Comparison of ENCODE assay signal across 12 cellular contexts in the genomic region with DNA sequence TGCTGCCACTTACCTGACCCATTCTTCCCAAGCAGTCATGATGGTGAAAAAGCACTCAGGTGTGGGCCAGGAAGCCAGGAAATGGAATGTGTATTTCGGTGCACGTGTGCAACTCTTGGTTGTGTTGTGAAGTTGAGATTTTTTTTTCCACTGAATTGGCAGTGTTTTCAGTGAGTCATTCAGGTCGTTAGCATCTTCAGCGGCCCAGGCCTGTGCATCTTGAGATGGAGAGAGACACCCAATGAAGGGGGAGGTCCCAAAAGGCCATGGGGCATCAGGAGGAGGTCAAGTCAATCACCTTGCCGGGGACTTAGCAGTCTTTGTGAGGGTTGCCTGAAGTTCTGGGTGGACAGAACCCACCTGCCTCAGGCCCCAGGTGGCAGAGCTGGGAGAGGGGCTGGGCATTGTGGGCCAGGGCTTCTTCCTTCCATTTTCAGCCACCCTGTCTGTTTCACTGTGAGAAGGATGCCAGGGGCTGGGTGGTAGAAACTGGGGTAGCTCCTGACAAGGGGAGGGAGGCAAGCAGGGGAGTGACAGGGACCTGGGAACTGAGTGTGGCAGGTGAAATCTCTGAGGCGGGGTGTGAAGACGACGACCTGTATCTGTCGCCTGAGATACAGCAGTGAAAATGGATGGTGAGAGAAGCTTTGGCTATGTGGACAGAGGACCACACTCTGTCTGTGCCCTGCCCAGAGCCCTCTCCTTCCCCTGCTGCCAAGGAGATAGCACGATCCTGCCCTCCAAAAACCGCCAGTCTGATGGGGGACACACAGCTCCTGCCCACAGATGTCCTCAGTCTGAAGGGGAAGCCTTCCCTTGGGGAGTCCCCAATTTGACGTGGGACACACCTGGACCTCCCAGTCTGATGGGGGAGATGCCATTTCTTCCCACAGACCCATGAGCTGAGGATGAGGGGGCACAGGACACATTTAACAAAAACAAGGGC. TPM values are rescaled to one million over a fixed set of nuclear protein-coding genes. Genes with fewer than 3 reads are reported as not detected.
DNase-seq lines count a peak whose midpoint lies in the region; ATAC-seq and TF ChIP-seq lines count a peak whose summit lies in the region.
"Had no signal": no experiment of that assay in that cellular context is flagged by ENCODE, and none has a peak within 500 bp of the region (broad histone marks: within the 10 kb centered on the region; RNA-seq: fewer than 3 reads in every experiment).

No MANE protein-coding gene starts in this region.

- peak; percentile 10 for ATAC-seq in effector memory CD8-positive, alpha-beta T cell (replicated peaks)
- ATAC-seq in stimulated activated naive B cell treated with anti-CD40 and anti-IgM and Interleukin-4, amounts not matched to agents 10 μg/mL and 1 μg/mL and 100 μg/mL, for 72 hours (replicated peaks): peak; percentile 34 to 35
- ATAC-seq: left lung had no signal

- peak overlapping the region; percentile 95 to 96 for H3K27ac Mint-ChIP-seq in effector memory CD8-positive, alpha-beta T cell
- H3K27ac Mint-ChIP-seq in stimulated activated naive B cell treated with anti-CD40 and anti-IgM and Interleukin-4, amounts not matched to agents 10 μg/mL and 1 μg/mL and 100 μg/mL, for 72 hours: peak overlapping the region; percentile 85

- no peaks in the 10 kb centered on the region for H3K27me3 ChIP-seq in BE2C
- H3K27me3 ChIP-seq in tibial artery: no peaks in the 10 kb centered on the region
- H3K27me3 ChIP-seq: left lung had no signal

- H3K4me1 ChIP-seq in BE2C: peaks cover 29% of the 10 kb centered on the region
- peaks cover 0 to 13% (median 3%) of the 10 kb centered on the region in 4 donors for H3K4me1 ChIP-seq in tibial artery

- peak; percentile 75 for DNase-seq in NK-92 treated with Interleukin-12 subunit alpha and Interleukin-12 subunit beta, amount 100 ng/mL, for 24 hours (lab: John Stamatoyannopoulos, UW)
- DNase-seq in NK-92 (lab: John Stamatoyannopoulos, UW; ENCODE audit: unreplicated experiment): no peak
- DNase-seq in activated CD4-positive, alpha-beta T cell treated with anti-CD3 and anti-CD28 coated beads, Interleukin-2, amount 50 U/mL, for 48 hours: peak; percentile 71 to 76
- DNase-seq in effector memory CD8-positive, alpha-beta T cell: no peak
- DNase-seq in stimulated activated naive B cell treated with anti-CD40 and anti-IgM and Interleukin-4, amounts not matched to agents 10 μg/mL and 1 μg/mL and 100 μg/mL, for 72 hours: no peak
- no peak for DNase-seq in middle frontal gyrus (ENCODE audit: extremely low spot score, low spot score)
- DNase-seq in BE2C: no peak
- no peak for DNase-seq in tibial artery
- DNase-seq: effector CD8-positive, alpha-beta T cell; NCI-H2171 had no signal

- intact Hi-C loops in tibial artery (cut with DNase I; ENCODE audit: low total_unique reads): no loop called here

- H3K27ac ChIP-seq in tibial artery: no peak overlapping the region
- H3K27ac ChIP-seq: 22Rv1, left lung had no signal

- no peaks in the 10 kb centered on the region for H3K9me3 Mint-ChIP-seq in effector memory CD8-positive, alpha-beta T cell
- no peaks in the 10 kb centered on the region for H3K9me3 Mint-ChIP-seq in stimulated activated naive B cell treated with anti-CD40 and anti-IgM and Interleukin-4, amounts not matched to agents 10 μg/mL and 1 μg/mL and 100 μg/mL, for 72 hours

- no peak overlapping the region for H3K4me3 ChIP-seq in BE2C (ENCODE audit: low read depth, low read length)
- no peak overlapping the region for H3K4me3 ChIP-seq in tibial artery
- H3K4me3 ChIP-seq: left lung had no signal

- H3K4me1 Mint-ChIP-seq in effector memory CD8-positive, alpha-beta T cell (ENCODE audit: low read depth in 2 of 2): peaks cover 68 to 77% of the 10 kb centered on the region in 2 donors
- H3K4me1 Mint-ChIP-seq in stimulated activated naive B cell treated with anti-CD40 and anti-IgM and Interleukin-4, amounts not matched to agents 10 μg/mL and 1 μg/mL and 100 μg/mL, for 72 hours: peaks cover 61% of the 10 kb centered on the region in 2 donors

- H3K36me3 ChIP-seq in BE2C (peaks cover 21% of the 10 kb centered on the region), tibial artery (peaks cover 6 to 54% (median 17%) of the 10 kb centered on the region in 3 donors)

- no peaks in the 10 kb centered on the region for H3K9me3 ChIP-seq in BE2C
- H3K9me3 ChIP-seq in tibial artery: no peaks in the 10 kb centered on the region
- H3K9me3 ChIP-seq: left lung had no signal

- no peak for TF ChIP-seq CTCF in BE2C (IDR thresholded peaks at IDR 0.05; ENCODE audit: low read depth, low read length)
- no peak for TF ChIP-seq CTCF in tibial artery (IDR thresholded peaks at IDR 0.05)

- peaks cover 54% of the 10 kb centered on the region for H3K36me3 Mint-ChIP-seq in effector memory CD8-positive, alpha-beta T cell (ENCODE audit: insufficient read depth)
- peaks cover 3 to 8% of the 10 kb centered on the region in 2 donors for H3K36me3 Mint-ChIP-seq in stimulated activated naive B cell treated with anti-CD40 and anti-IgM and Interleukin-4, amounts not matched to agents 10 μg/mL and 1 μg/mL and 100 μg/mL, for 72 hours

- H3K4me3 Mint-ChIP-seq in effector memory CD8-positive, alpha-beta T cell: peak overlapping the region; percentile 85 to 86
- peak overlapping the region in 1 of 2 donors; percentile 27 for H3K4me3 Mint-ChIP-seq in stimulated activated naive B cell treated with anti-CD40 and anti-IgM and Interleukin-4, amounts not matched to agents 10 μg/mL and 1 μg/mL and 100 μg/mL, for 72 hours

- H3K27me3 Mint-ChIP-seq in effector memory CD8-positive, alpha-beta T cell: no peaks in the 10 kb centered on the region
- no peaks in the 10 kb centered on the region for H3K27me3 Mint-ChIP-seq in stimulated activated naive B cell treated with anti-CD40 and anti-IgM and Interleukin-4, amounts not matched to agents 10 μg/mL and 1 μg/mL and 100 μg/mL, for 72 hours

RNA-seq across cellular contexts. Expression of gene TBKBP1, which starts 11.8 kb away (rescaled TPM):
- 31.1 TPM for polyA plus RNA-seq in BE2C (2012; ENCODE audit: insufficient read depth, insufficient read length, low read depth)

RNA-seq across cellular contexts. Expression of gene TBX21, which starts 27.2 kb away (rescaled TPM):
- not detected for polyA plus RNA-seq in BE2C (2012; ENCODE audit: insufficient read depth, insufficient read length, low read depth)

RNA-seq across cellular contexts. Expression of gene KPNB1, which starts 56.1 kb away (rescaled TPM):
- polyA plus RNA-seq in BE2C (2012; ENCODE audit: insufficient read depth, insufficient read length, low read depth): 150 TPM

Comparison
In these comparisons a context has a peak if more than half of its experiments do, and no peak if none do; other contexts are left out.
1. DNase-seq: peak in NK-92 treated with Interleukin-12 subunit alpha and Interleukin-12 subunit beta, amount 100 ng/mL, for 24 hours (single experiment) and activated CD4-positive, alpha-beta T cell treated with anti-CD3 and anti-CD28 coated beads, Interleukin-2, amount 50 U/mL, for 48 hours (2 of 2); none in NK-92 (single experiment), effector memory CD8-positive, alpha-beta T cell (0 of 3), stimulated activated naive B cell treated with anti-CD40 and anti-IgM and Interleukin-4, amounts not matched to agents 10 μg/mL and 1 μg/mL and 100 μg/mL, for 72 hours (single experiment), middle frontal gyrus (single experiment), BE2C (single experiment) and tibial artery (0 of 2).